In genomic region chr1:174165471-174166137, GRCh38 we compare ENCODE assay signal across 12 cellular contexts. TPM values are rescaled to one million over a fixed set of nuclear protein-coding genes. Genes with fewer than 3 reads are reported as not detected.
DNase-seq lines count a peak whose midpoint lies in the region; ATAC-seq, FAIRE-seq and TF ChIP-seq lines count a peak whose summit lies in the region.
"Had no signal": no experiment of that assay in that cellular context is flagged by ENCODE, and none has a peak within 500 bp of the region (broad histone marks: within the 10 kb centered on the region; RNA-seq: fewer than 3 reads in every experiment).

No MANE protein-coding gene starts in this region.

- peak overlapping the region; percentile 10; the same call in 1 of the 2 replicates for H2AFZ ChIP-seq in K562 (ENCODE audit: low read depth, low read length)

- in situ Hi-C loops in K562 (cut with MboI): no loop called here

- DNase-seq in CD8-positive, alpha-beta T cell: no peak
- peak in 2 of 4 experiments; percentile 34 to 58 for DNase-seq in K562 (ENCODE audit: extremely low read depth in 1 of 4, low spot score in 3 of 4)
- DNase-seq in medulla oblongata (ENCODE audit: extremely low spot score): peak; percentile 19
- no peak for DNase-seq in LoVo (ENCODE audit: low spot score)
- DNase-seq: activated CD4-positive, alpha-beta T cell treated with anti-CD3 and anti-CD28 coated beads, Interleukin-2, amount 50 U/mL, for 1 hour; NCI-H526; stimulated activated naive CD8-positive, alpha-beta T cell treated with anti-CD3 and anti-CD28 coated beads, Interleukin-15, Interleukin-2, amounts not matched to agents 100 U/mL and 50 U/mL, for 24 hours had no signal

- no peaks in the 10 kb centered on the region for H3K9me1 ChIP-seq in K562 (ENCODE audit: control insufficient read depth, insufficient read depth, low read length)

- no peak for TF ChIP-seq RAD21 in K562 (CRISPR knock-in tag; conservative IDR thresholded peaks at IDR 0.05 in 1 of 2, IDR thresholded peaks at IDR 0.05 in 1 of 2)

- whole genome bisulfite sequencing in K562 (ENCODE audit: insufficient coverage, low coverage, missing lambda C conversion rate): 71% methylated on average over 6 of the region's 6 CpGs

- no peaks in the 10 kb centered on the region; the same call in 1 of the 2 replicates for H4K20me1 ChIP-seq in K562 (replicated peaks; ENCODE audit: control insufficient read depth, insufficient read depth, low read length)

- POLR2A ChIA-PET in CD8-positive, alpha-beta T cell (lab: Charles Lee): interaction anchor here (1.4 kb wide), 1 partner anchor 144 kb away, joined by 5 read pairs; the partner anchor contains the start of gene RC3H1
- POLR2A ChIA-PET in K562 (lab: Yijun Ruan, JAX): interaction anchor here (0.5 to 2.0 kb wide), 8 partner anchors 13 to 1015 kb away, joined by 3 to 9 read pairs (median 4); no protein-coding TSS in a partner anchor

- no peaks in the 10 kb centered on the region for H3K27me3 Mint-ChIP-seq in CD8-positive, alpha-beta T cell (ENCODE audit: low read depth)

- peaks cover 8% of the 10 kb centered on the region for H3K36me3 Mint-ChIP-seq in CD8-positive, alpha-beta T cell

- no peaks in the 10 kb centered on the region for H3K36me3 ChIP-seq in CD8-positive, alpha-beta T cell (ENCODE audit: insufficient read depth, low read length)
- H3K36me3 ChIP-seq in K562 (ENCODE audit: control insufficient read depth, insufficient read depth, low read length): peaks cover 21% of the 10 kb centered on the region; the same call in 2 of the 3 replicates

- peak overlapping the region; percentile 19; the same call in 1 of the 2 replicates for H3K4me2 ChIP-seq in K562 (ENCODE audit: insufficient read depth, low read length)

- TF ChIP-seq CTCF in CD8-positive, alpha-beta T cell (IDR thresholded peaks at IDR 0.05): no peak
- peak; percentile 26 to 52 (median 27); a peak in 4 of 6 replicates for TF ChIP-seq CTCF in K562 (IDR thresholded peaks at IDR 0.05 in 2 of 3, conservative IDR thresholded peaks at IDR 0.05 in 1 of 3; ENCODE audit: insufficient read depth in 2 of 3, low read depth in 1 of 3, low read length in 3 of 3)

- no peak for TF ChIP-seq EP300 in K562 (IDR thresholded peaks at IDR 0.05; ENCODE audit: low read length)

- H3K4me3 Mint-ChIP-seq in CD8-positive, alpha-beta T cell: no peak overlapping the region

- peaks cover 73% of the 10 kb centered on the region for H3K4me1 Mint-ChIP-seq in CD8-positive, alpha-beta T cell (ENCODE audit: low read depth)

- H3K27ac ChIP-seq in CD8-positive, alpha-beta T cell (ENCODE audit: low read depth, low read length): no peak overlapping the region
- H3K27ac ChIP-seq in K562 (ENCODE audit: extremely low read depth, low read depth, low read length): peak overlapping the region; percentile 66

- H3K9me3 Mint-ChIP-seq in CD8-positive, alpha-beta T cell: no peaks in the 10 kb centered on the region

- H3K27me3 ChIP-seq in CD8-positive, alpha-beta T cell (ENCODE audit: insufficient read depth, low read length): no peaks in the 10 kb centered on the region
- H3K27me3 ChIP-seq in K562 (ENCODE audit: control insufficient read depth in 2 of 2, insufficient read depth in 2 of 2, low read length in 2 of 2): no peaks in the 10 kb centered on the region

- intact Hi-C loops in CD8-positive, alpha-beta T cell (cut with DNase I, micrococcal nuclease): no loop called here
- intact Hi-C loops in K562 (cut with micrococcal nuclease): no loop called here

- peaks cover 96% of the 10 kb centered on the region for H3K79me2 ChIP-seq in K562 (ENCODE audit: control insufficient read depth, insufficient read depth, low read length)

- TF ChIP-seq POLR2A in K562 (conservative IDR thresholded peaks at IDR 0.05): no peak

- peak overlapping the region; percentile 5 for H3K27ac Mint-ChIP-seq in CD8-positive, alpha-beta T cell

- no peak for FAIRE-seq in K562 (lab: Jason Lieb, UNC)
- FAIRE-seq: bronchial epithelial cell had no signal

- BruUV-seq in K562 (replicated peaks; lab: Mats Ljungman, UMichigan): no TSS peak

- no peak overlapping the region for H3K4me3 ChIP-seq in CD8-positive, alpha-beta T cell (ENCODE audit: low read depth, low read length)
- no peak overlapping the region for H3K4me3 ChIP-seq in K562

- H3K4me1 ChIP-seq in CD8-positive, alpha-beta T cell (ENCODE audit: insufficient read depth, low read length): peaks cover 8% of the 10 kb centered on the region
- H3K4me1 ChIP-seq in K562 (replicated peaks in 1 of 2; ENCODE audit: control insufficient read depth in 2 of 2, insufficient read depth in 2 of 2, low read length in 2 of 2): peaks cover 29 to 58% of the 10 kb centered on the region in 2 experiments

- CTCF ChIA-PET in CD8-positive, alpha-beta T cell (lab: Charles Lee): interaction anchor here (0.7 to 1.6 kb wide), 3 partner anchors 12 to 125 kb away, joined by 3 read pairs; no protein-coding TSS in a partner anchor
- CTCF ChIA-PET in K562 (lab: Yijun Ruan, JAX; ENCODE audit: low intra/inter-chr PET ratio): no interaction called here

- H3K9me3 ChIP-seq in CD8-positive, alpha-beta T cell (ENCODE audit: low read length): no peaks in the 10 kb centered on the region
- no peaks in the 10 kb centered on the region for H3K9me3 ChIP-seq in K562 (replicated peaks; ENCODE audit: control insufficient read depth, insufficient read depth, low read depth, low read length)

- ATAC-seq in CD8-positive, alpha-beta T cell: peak; percentile 13
- ATAC-seq in GM18909 (IDR thresholded peaks at IDR 0.05; ENCODE audit: poor library complexity, unreplicated experiment) (peak; percentile 34), K562 (peak; percentile 61), GM18502 (IDR thresholded peaks at IDR 0.05; ENCODE audit: poor library complexity, unreplicated experiment) (no peak), HG03135 (IDR thresholded peaks at IDR 0.05; ENCODE audit: unreplicated experiment) (no peak), HG03460 (IDR thresholded peaks at IDR 0.05; ENCODE audit: unreplicated experiment) (no peak)
- ATAC-seq: stimulated activated naive CD8-positive, alpha-beta T cell treated with anti-CD3 and anti-CD28 coated beads, Interleukin-15, Interleukin-2, amounts not matched to agents 100 U/mL and 50 U/mL, for 24 hours had no signal

- H3K9ac ChIP-seq in K562 (ENCODE audit: insufficient read depth in 1 of 2, low read depth in 2 of 2, low read length in 2 of 2): peak overlapping the region; percentile 44 to 49; a peak in 3 of 4 replicates

TF ChIP-seq in K562, 482 proteins besides CTCF, POLR2A, EP300 and RAD21 (continues in another document):
- TF ChIP-seq HEY1 (CRISPR knock-in tag; IDR thresholded peaks at IDR 0.05; ENCODE audit: borderline replicate concordance): no peak

RNA-seq across cellular contexts. Expression of gene RABGAP1L, which starts 6.3 kb away (rescaled TPM):
- 10 to 100 TPM; 60.7 to 65.1 TPM for total RNA-seq in CD8-positive, alpha-beta T cell
- 89.1 and 291 TPM in 2 replicates for total RNA-seq in K562 (2011; cell fraction: chromatin; rRNA removed; ENCODE audit: low replicate concordance)
- 36.2 and 52.6 TPM in 2 replicates for total RNA-seq in K562 (2011; cell fraction: nucleolus; rRNA removed)
- 84.4 and 92.0 TPM in 2 replicates for total RNA-seq in K562 (2011; cell fraction: nucleoplasm; rRNA removed)
- total RNA-seq in K562 (2014; rRNA removed): 26.5 and 27.8 TPM in 2 replicates
- total RNA-seq in K562 (2014; rRNA removed; fragmentation: Illumina TruSeq; extraction: Trizol): 44.9 and 49.7 TPM in 2 replicates
- 39.1 and 40.9 TPM in 2 replicates for total RNA-seq in K562 (2015; rRNA removed; fragmentation: Illumina TruSeq; extraction: Trizol)
- 29.9 and 32.2 TPM in 2 replicates for total RNA-seq in K562 (2021)
- 23.8 and 26.7 TPM in 2 replicates for polyA plus RNA-seq in K562 (2011; rRNA removed)
- 9.7 and 12.2 TPM in 2 replicates for polyA plus RNA-seq in K562 (2011; cell fraction: cytosol; rRNA removed)
- 22.1 and 29.9 TPM in 2 replicates for polyA plus RNA-seq in K562 (2011; cell fraction: nucleus; rRNA removed)
- polyA plus RNA-seq in K562 (2012): 20.8 and 24.8 TPM in 2 replicates
- polyA plus RNA-seq in K562 (2014; fragmentation: Illumina TruSeq; extraction: Trizol): 21.6 and 25.6 TPM in 2 replicates
- 10 to 100 TPM; 16.5 to 19.0 TPM for polyA plus RNA-seq in K562 (2014; fragmentation: Nextera tagmentation; extraction: Ambion mirVana)
- 18.7 and 24.1 TPM in 2 replicates for polyA plus RNA-seq in K562 (2014; rRNA removed)
- polyA minus RNA-seq in K562 (2011; rRNA and poly(A)+ RNA removed): 106 and 144 TPM in 2 replicates
- 15.3 and 20.0 TPM in 2 replicates for polyA minus RNA-seq in K562 (2011; cell fraction: cytosol; rRNA and poly(A)+ RNA removed)
- 85.5 and 157 TPM in 2 replicates for polyA minus RNA-seq in K562 (2011; cell fraction: nucleus; rRNA and poly(A)+ RNA removed)

Comparison
In these comparisons a context has a peak if more than half of its experiments do, and no peak if none do; other contexts are left out.
1. ATAC-seq: peak in CD8-positive, alpha-beta T cell (single experiment), GM18909 (single experiment) and K562 (single experiment); none in GM18502 (single experiment), HG03135 (single experiment) and HG03460 (single experiment).